Comparison of ENCODE assay signal across 28 cellular contexts in genomic region chr13:113631341-113632095, GRCh38. TPM values are rescaled to one million over a fixed set of nuclear protein-coding genes. Genes with fewer than 3 reads are reported as not detected.
DNase-seq lines count a peak whose midpoint lies in the region; ATAC-seq and TF ChIP-seq lines count a peak whose summit lies in the region.
"Had no signal": no experiment of that assay in that cellular context is flagged by ENCODE, and none has a peak within 500 bp of the region (broad histone marks: within the 10 kb centered on the region; RNA-seq: fewer than 3 reads in every experiment).

No MANE protein-coding gene starts in this region.

- H3K4me3 Mint-ChIP-seq in CD14-positive monocyte (no peak overlapping the region), brain (no peak overlapping the region), neural progenitor cell (no peak overlapping the region)
- H3K4me3 Mint-ChIP-seq in CD4-positive, alpha-beta T cell: no peak overlapping the region
- H3K4me3 Mint-ChIP-seq: activated CD8-positive, alpha-beta T cell treated with anti-CD3 and anti-CD28 coated beads for 36 hours; nephron progenitor cell; stimulated activated memory B cell treated with anti-CD40 and anti-IgM and Interleukin-4, amounts not matched to agents 10 μg/mL and 1 μg/mL and 100 μg/mL, for 72 hours had no signal

- H3K27ac Mint-ChIP-seq in CD14-positive monocyte (peak overlapping the region in 5 of 7 donors; percentile 5 to 56 (median 48)), brain (peak overlapping the region in 3 of 5 experiments; percentile 38 to 82 (median 41)), neural progenitor cell (peak overlapping the region; percentile 3)
- peak overlapping the region; percentile 58 for H3K27ac Mint-ChIP-seq in CD4-positive, alpha-beta T cell
- H3K27ac Mint-ChIP-seq: activated CD8-positive, alpha-beta T cell treated with anti-CD3 and anti-CD28 coated beads for 36 hours; nephron progenitor cell; stimulated activated memory B cell treated with anti-CD40 and anti-IgM and Interleukin-4, amounts not matched to agents 10 μg/mL and 1 μg/mL and 100 μg/mL, for 72 hours had no signal

- no peak overlapping the region for H2AFZ ChIP-seq in neural progenitor cell (replicated peaks)
- H2AFZ ChIP-seq: parathyroid adenoma had no signal

- H3K36me3 Mint-ChIP-seq in CD14-positive monocyte (peaks cover 73 to 90% of the 10 kb centered on the region in 2 donors), brain (peaks cover 75% of the 10 kb centered on the region), neural progenitor cell (peaks cover 36% of the 10 kb centered on the region)
- peaks cover 58% of the 10 kb centered on the region for H3K36me3 Mint-ChIP-seq in CD4-positive, alpha-beta T cell (ENCODE audit: low read depth)

- no peak overlapping the region for H3K9ac ChIP-seq in neural progenitor cell
- H3K9ac ChIP-seq: parathyroid adenoma had no signal

- intact Hi-C loops in CD14-positive monocyte (cut with micrococcal nuclease): no loop called here
- intact Hi-C loops in CD4-positive, alpha-beta T cell (cut with DNase I, micrococcal nuclease): no loop called here
- intact Hi-C loops in gastrocnemius medialis (cut with DNase I; ENCODE audit: low total_unique reads): no loop called here

- H3K4me1 Mint-ChIP-seq in CD14-positive monocyte: no peaks in the 10 kb centered on the region
- H3K4me1 Mint-ChIP-seq in CD4-positive, alpha-beta T cell (ENCODE audit: low read depth): peaks cover 30% of the 10 kb centered on the region
- H3K4me1 Mint-ChIP-seq in brain: peaks cover 16% of the 10 kb centered on the region
- H3K4me1 Mint-ChIP-seq in neural progenitor cell: peaks cover 20% of the 10 kb centered on the region
- H3K4me1 Mint-ChIP-seq: stimulated activated memory B cell treated with anti-CD40 and anti-IgM and Interleukin-4, amounts not matched to agents 10 μg/mL and 1 μg/mL and 100 μg/mL, for 72 hours had no signal

- no peaks in the 10 kb centered on the region for H3F3A ChIP-seq in neural progenitor cell (ENCODE audit: low read depth)

- H3K27ac ChIP-seq in CD4-positive, alpha-beta T cell (ENCODE audit: low read depth, low read length): no peak overlapping the region
- H3K27ac ChIP-seq in neural progenitor cell: no peak overlapping the region
- no peak overlapping the region for H3K27ac ChIP-seq in gastrocnemius medialis
- H3K27ac ChIP-seq: parathyroid adenoma, upper lobe of left lung had no signal

- H3K9me3 Mint-ChIP-seq in CD14-positive monocyte (peaks cover 0 to 17% (median 6%) of the 10 kb centered on the region in 7 donors), brain (no peaks in the 10 kb centered on the region), neural progenitor cell (no peaks in the 10 kb centered on the region)
- no peaks in the 10 kb centered on the region for H3K9me3 Mint-ChIP-seq in CD4-positive, alpha-beta T cell
- H3K9me3 Mint-ChIP-seq: activated CD8-positive, alpha-beta T cell treated with anti-CD3 and anti-CD28 coated beads for 36 hours; nephron progenitor cell; stimulated activated memory B cell treated with anti-CD40 and anti-IgM and Interleukin-4, amounts not matched to agents 10 μg/mL and 1 μg/mL and 100 μg/mL, for 72 hours had no signal

- TF ChIP-seq POLR2A in gastrocnemius medialis (IDR thresholded peaks at IDR 0.05): no peak

- H3K36me3 ChIP-seq in neural progenitor cell (no peaks in the 10 kb centered on the region), gastrocnemius medialis (peaks cover 0 to 27% of the 10 kb centered on the region in 2 donors)

- no peak overlapping the region for H3K4me2 ChIP-seq in neural progenitor cell

- POLR2A ChIA-PET in CD4-positive, alpha-beta T cell (lab: Charles Lee): no interaction called here

- ATAC-seq in CD4-positive, alpha-beta T cell (ENCODE audit: poor library complexity): no peak
- ATAC-seq in gastrocnemius medialis (no peak), HG03175 (IDR thresholded peaks at IDR 0.05; ENCODE audit: unreplicated experiment) (no peak)
- ATAC-seq: activated CD8-positive, alpha-beta T cell treated with anti-CD3 and anti-CD28 coated beads for 36 hours; mucosa of descending colon; right cardiac atrium; stimulated activated memory B cell treated with anti-CD40 and anti-IgM and Interleukin-4, amounts not matched to agents 10 μg/mL and 1 μg/mL and 100 μg/mL, for 72 hours had no signal

- in situ Hi-C loops in gastrocnemius medialis (cut with MboI; ENCODE audit: low sequenced_read_pairs in 4 of 4): no loop called here

- H3K79me2 ChIP-seq in neural progenitor cell (ENCODE audit: low read depth): peaks cover 31% of the 10 kb centered on the region
- H3K79me2 ChIP-seq: parathyroid adenoma had no signal

- TF ChIP-seq CTCF in CD14-positive monocyte (IDR thresholded peaks at IDR 0.05): no peak
- TF ChIP-seq CTCF in CD4-positive, alpha-beta T cell (IDR thresholded peaks at IDR 0.05): no peak
- TF ChIP-seq CTCF in brain (conservative IDR thresholded peaks at IDR 0.05): no peak
- no peak for TF ChIP-seq CTCF in neural progenitor cell (IDR thresholded peaks at IDR 0.05)
- no peak for TF ChIP-seq CTCF in gastrocnemius medialis (IDR thresholded peaks at IDR 0.05 in 4 of 5, conservative IDR thresholded peaks at IDR 0.05 in 1 of 5)

- H3K9me3 ChIP-seq in CD4-positive, alpha-beta T cell (ENCODE audit: control insufficient read depth, low read length): no peaks in the 10 kb centered on the region
- H3K9me3 ChIP-seq in neural progenitor cell (ENCODE audit: low read depth) (no peaks in the 10 kb centered on the region), gastrocnemius medialis (no peaks in the 10 kb centered on the region)
- H3K9me3 ChIP-seq: mucosa of descending colon, upper lobe of left lung had no signal

- H3K4me3 ChIP-seq in neural progenitor cell (no peak overlapping the region), gastrocnemius medialis (no peak overlapping the region)
- H3K4me3 ChIP-seq: mucosa of descending colon, upper lobe of left lung had no signal

- H3K4me1 ChIP-seq in neural progenitor cell (no peaks in the 10 kb centered on the region), gastrocnemius medialis (no peaks in the 10 kb centered on the region)
- H3K4me1 ChIP-seq: parathyroid adenoma, upper lobe of left lung had no signal

- peaks cover 0 to 5% (median 0%) of the 10 kb centered on the region in 3 donors for H3K27me3 Mint-ChIP-seq in CD14-positive monocyte (ENCODE audit: low read depth in 3 of 3)
- no peaks in the 10 kb centered on the region for H3K27me3 Mint-ChIP-seq in CD4-positive, alpha-beta T cell
- H3K27me3 Mint-ChIP-seq in brain: no peaks in the 10 kb centered on the region
- no peaks in the 10 kb centered on the region for H3K27me3 Mint-ChIP-seq in neural progenitor cell (ENCODE audit: insufficient read depth, low read depth)
- H3K27me3 Mint-ChIP-seq: activated CD8-positive, alpha-beta T cell treated with anti-CD3 and anti-CD28 coated beads for 36 hours; stimulated activated memory B cell treated with anti-CD40 and anti-IgM and Interleukin-4, amounts not matched to agents 10 μg/mL and 1 μg/mL and 100 μg/mL, for 72 hours had no signal

- H3K27me3 ChIP-seq in CD4-positive, alpha-beta T cell (ENCODE audit: control insufficient read depth, insufficient read depth, low read length): no peaks in the 10 kb centered on the region
- H3K27me3 ChIP-seq in neural progenitor cell (no peaks in the 10 kb centered on the region), gastrocnemius medialis (no peaks in the 10 kb centered on the region)
- H3K27me3 ChIP-seq: upper lobe of left lung had no signal

- peaks cover 15% of the 10 kb centered on the region for H4K20me1 ChIP-seq in neural progenitor cell (ENCODE audit: low read depth)

- DNase-seq in CD14-positive monocyte (ENCODE audit: low spot score) (peak; percentile 21), neural progenitor cell (ENCODE audit: low spot score) (no peak), NCI-H146 treated with DMSO at 0.1 percent for 48 hours (lab: John Stamatoyannopoulos, UW; ENCODE audit: unreplicated experiment) (no peak), gastrocnemius medialis (no peak)
- peak in 1 of 10 experiments; percentile 26 for DNase-seq in CD4-positive, alpha-beta T cell
- DNase-seq: activated CD8-positive, alpha-beta T cell treated with anti-CD3 and anti-CD28 coated beads for 36 hours; C1 segment of cervical spinal cord; DND-41; islet precursor cell; NCI-H1694 treated with DMSO at 0.1 percent for 48 hours; NCI-H82; nephron progenitor cell; stimulated activated CD4-positive, alpha-beta T cell treated with anti-CD3 and anti-CD28 coated beads, Interleukin-4, amount 100 ng/mL, for 4 hours; substantia nigra had no signal

- CTCF ChIA-PET in CD4-positive, alpha-beta T cell (lab: Charles Lee): no interaction called here

RNA-seq across cellular contexts. Expression of gene ATP4B, which starts 26.5 kb away (rescaled TPM):
- polyA plus RNA-seq in CD14-positive monocyte (not detected), brain (ENCODE audit: insufficient read depth, low read depth, low replicate concordance) (1.8 TPM)
- not detected for total RNA-seq in CD4-positive, alpha-beta T cell
- total RNA-seq in neural progenitor cell (ENCODE audit: low replicate concordance) (not detected in 2 replicates), gastrocnemius medialis (not detected)
- total RNA-seq: activated CD8-positive, alpha-beta T cell treated with anti-CD3 and anti-CD28 coated beads for 36 hours; cerebellum; H1; LHCN-M2; lung microvascular endothelial cell; right cardiac atrium; RPMI7951; T-helper 2 cell treated with Interferon-gamma antibody and Interleukin-4, amounts not matched to agents 100 ng/mL and 5 ng/mL, for 36 hours; upper lobe of left lung had no signal
- polyA plus RNA-seq: right cardiac atrium had no signal

RNA-seq across cellular contexts. Expression of gene GRK1, which starts 35.5 kb away (rescaled TPM):
- not detected for polyA plus RNA-seq in CD14-positive monocyte
- not detected for total RNA-seq in CD4-positive, alpha-beta T cell
- 2.5 TPM for polyA plus RNA-seq in brain (ENCODE audit: insufficient read depth, low read depth, low replicate concordance)
- total RNA-seq in neural progenitor cell (ENCODE audit: low replicate concordance): 0.40 TPM in 1 of 2 replicates, not detected in the other
- under 1 TPM in 1 of 4 donors, not detected in 3; 0.10 TPM for total RNA-seq in gastrocnemius medialis
- total RNA-seq: glomerular endothelial cell; H1; LHCN-M2; lung microvascular endothelial cell; RPMI7951; T-helper 2 cell treated with Interferon-gamma antibody and Interleukin-4, amounts not matched to agents 100 ng/mL and 5 ng/mL, for 36 hours had no signal

RNA-seq across cellular contexts. Expression of gene TFDP1, which starts 47.0 kb away (rescaled TPM):
- 10 to 100 TPM; 37.6 to 54.0 TPM for polyA plus RNA-seq in CD14-positive monocyte
- 10 to 100 TPM; 17.6 to 20.0 TPM for total RNA-seq in CD4-positive, alpha-beta T cell
- polyA plus RNA-seq in brain (ENCODE audit: insufficient read depth, low read depth, low replicate concordance): 216 TPM
- total RNA-seq in neural progenitor cell (ENCODE audit: low replicate concordance): 57.5 and 88.6 TPM in 2 replicates
- 10 to 100 TPM; 14.9 to 35.4 (median 29.1) TPM for total RNA-seq in gastrocnemius medialis

Comparison
In these comparisons a context has a peak if more than half of its experiments do, and no peak if none do; other contexts are left out.
1. H3K27ac Mint-ChIP-seq: peak in every context shown above with its lines; median percentile 58 in CD4-positive, alpha-beta T cell; 48 in CD14-positive monocyte; 41 in brain; 3 in neural progenitor cell.